17 cellular contexts compared by ENCODE assay signal in the genomic region with DNA sequence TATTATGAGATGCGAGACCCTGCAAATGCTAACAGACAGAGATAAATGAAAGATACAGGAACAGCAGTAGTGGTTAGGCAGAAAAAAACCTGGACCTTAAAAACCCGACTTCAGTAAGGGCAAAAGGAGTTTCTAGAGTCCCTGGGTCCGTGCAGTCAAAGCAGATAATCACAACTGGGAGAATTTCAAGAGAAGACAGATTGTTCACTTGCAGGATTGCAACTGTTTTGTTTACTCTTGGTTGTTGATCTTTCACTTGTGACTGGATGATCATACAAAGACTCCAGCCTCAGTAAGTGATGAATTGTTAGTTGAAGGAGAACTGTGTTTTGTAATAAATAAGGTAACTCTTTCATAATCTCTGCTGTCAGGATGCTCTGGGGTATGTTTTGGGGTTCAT.
"Had no signal": no experiment of that assay in that cellular context is flagged by ENCODE, and none has a peak within 500 bp of the region (broad histone marks: within the 10 kb centered on the region; RNA-seq: fewer than 3 reads in every experiment).

No MANE protein-coding gene starts in this region.

- H3K27ac ChIP-seq: brain microvascular endothelial cell, coronary artery, esophagus muscularis mucosa, left lung, pancreas, tibial artery, uterus had no signal

- DNase-seq: activated B cell treated with CpG ODN at 0.5 μM for 24 hours; activated CD4-positive, alpha-beta T cell treated with anti-CD3 and anti-CD28 coated beads, Interleukin-2, amount 10 ng/mL, durations not matched to agents 24 days and 14 days; activated naive CD4-positive, alpha-beta T cell; activated naive CD8-positive, alpha-beta T cell treated with anti-CD3 and anti-CD28 coated beads, Interleukin-2, amount 10 ng/mL, durations not matched to agents 7 days and 5 days; anterior cingulate cortex; brain microvascular endothelial cell; hippocampal formation; left lung; mucosa of descending colon; naive thymus-derived CD8-positive, alpha-beta T cell; pancreas; stimulated activated CD4-positive, alpha-beta T cell treated with anti-CD3 and anti-CD28 coated beads, Interleukin-2, amount 100 ng/mL, for 24 hours; tibial artery; uterus had no signal

- H3K9me3 Mint-ChIP-seq: activated B cell treated with CpG ODN at 0.5 μM for 24 hours had no signal

- H3K27me3 Mint-ChIP-seq: activated B cell treated with CpG ODN at 0.5 μM for 24 hours; activated CD4-positive, alpha-beta T cell treated with anti-CD3 and anti-CD28 coated beads, Interleukin-2, amount 10 ng/mL, durations not matched to agents 24 days and 14 days; activated naive CD8-positive, alpha-beta T cell treated with anti-CD3 and anti-CD28 coated beads, Interleukin-2, amount 10 ng/mL, durations not matched to agents 7 days and 5 days; central memory CD8-positive, alpha-beta T cell had no signal

- H3K4me1 Mint-ChIP-seq: activated B cell treated with CpG ODN at 0.5 μM for 24 hours; activated CD4-positive, alpha-beta T cell treated with anti-CD3 and anti-CD28 coated beads, Interleukin-2, amount 10 ng/mL, durations not matched to agents 24 days and 14 days; activated naive CD8-positive, alpha-beta T cell treated with anti-CD3 and anti-CD28 coated beads, Interleukin-2, amount 10 ng/mL, durations not matched to agents 7 days and 5 days; central memory CD8-positive, alpha-beta T cell; naive thymus-derived CD8-positive, alpha-beta T cell had no signal

- H3K9me3 ChIP-seq: esophagus muscularis mucosa, left lung, mucosa of descending colon, pancreas, tibial artery, uterus had no signal

- H3K36me3 ChIP-seq: brain microvascular endothelial cell, esophagus muscularis mucosa, left lung, pancreas, tibial artery, uterus had no signal

- H3K4me3 ChIP-seq: coronary artery, esophagus muscularis mucosa, left lung, mucosa of descending colon, pancreas, tibial artery, uterus had no signal

- H3K4me3 Mint-ChIP-seq: activated B cell treated with CpG ODN at 0.5 μM for 24 hours; activated CD4-positive, alpha-beta T cell treated with anti-CD3 and anti-CD28 coated beads, Interleukin-2, amount 10 ng/mL, durations not matched to agents 24 days and 14 days; activated naive CD8-positive, alpha-beta T cell treated with anti-CD3 and anti-CD28 coated beads, Interleukin-2, amount 10 ng/mL, durations not matched to agents 7 days and 5 days; central memory CD8-positive, alpha-beta T cell; naive thymus-derived CD8-positive, alpha-beta T cell had no signal

- H3K4me1 ChIP-seq: esophagus muscularis mucosa, left lung, pancreas, uterus had no signal

- H3K27me3 ChIP-seq: brain microvascular endothelial cell, esophagus muscularis mucosa, left lung, pancreas, tibial artery, uterus had no signal

- H3K27ac Mint-ChIP-seq: activated B cell treated with CpG ODN at 0.5 μM for 24 hours; activated CD4-positive, alpha-beta T cell treated with anti-CD3 and anti-CD28 coated beads, Interleukin-2, amount 10 ng/mL, durations not matched to agents 24 days and 14 days; activated naive CD8-positive, alpha-beta T cell treated with anti-CD3 and anti-CD28 coated beads, Interleukin-2, amount 10 ng/mL, durations not matched to agents 7 days and 5 days; naive thymus-derived CD8-positive, alpha-beta T cell had no signal

- H3K36me3 Mint-ChIP-seq: activated naive CD8-positive, alpha-beta T cell treated with anti-CD3 and anti-CD28 coated beads, Interleukin-2, amount 10 ng/mL, durations not matched to agents 7 days and 5 days; naive thymus-derived CD8-positive, alpha-beta T cell had no signal
